In genomic region chrX:108735680-108736508, GRCh38 we compare ENCODE assay signal across 9 cellular contexts. TPM values are rescaled to one million over a fixed set of nuclear protein-coding genes. Genes with fewer than 3 reads are reported as not detected.
DNase-seq lines count a peak whose midpoint lies in the region; ATAC-seq, FAIRE-seq and TF ChIP-seq lines count a peak whose summit lies in the region.
"Had no signal": no experiment of that assay in that cellular context is flagged by ENCODE, and none has a peak within 500 bp of the region (broad histone marks: within the 10 kb centered on the region; RNA-seq: fewer than 3 reads in every experiment).

No MANE protein-coding gene starts in this region.

- intact Hi-C loops in left ventricle myocardium inferior (cut with micrococcal nuclease) = no loop called here

- ATAC-seq in GM19463 (IDR thresholded peaks at IDR 0.05; ENCODE audit: unreplicated experiment) = peak; percentile 21

- DNase-seq in NCI-H748 treated with DMSO at 0.1 percent for 48 hours (lab: John Stamatoyannopoulos, UW) (peak; percentile 22), left ventricle myocardium inferior (no peak), skeletal muscle cell (ENCODE audit: low read depth) (no peak), DMS153 (lab: John Stamatoyannopoulos, UW) (no peak), small intestine (no peak), HTR-8/SVneo (ENCODE audit: insufficient read length, low spot score) (no peak)
- no peak for DNase-seq in activated CD8-positive, alpha-beta memory T cell treated with anti-CD3 and anti-CD28 coated beads, Interleukin-2, amount 50 U/mL, for 48 hours
- DNase-seq: kidney glomerular epithelial cell had no signal

- no peak for TF ChIP-seq CTCF in left ventricle myocardium inferior (IDR thresholded peaks at IDR 0.05; ENCODE audit: borderline replicate concordance)

- peak overlapping the region; percentile 57 for H3K4me3 ChIP-seq in left ventricle myocardium inferior
- H3K4me3 ChIP-seq in skeletal muscle cell (ENCODE audit: low read depth, low read length) = peak overlapping the region; percentile 45
- H3K4me3 ChIP-seq in small intestine (ENCODE audit: low read depth in 1 of 2, low read length in 2 of 2) = no peak overlapping the region

- H3K27ac ChIP-seq in left ventricle myocardium inferior (replicated peaks) (no peak overlapping the region), small intestine (ENCODE audit: low read depth in 1 of 2, low read length in 1 of 2) (no peak overlapping the region)

- H3K36me3 ChIP-seq in left ventricle myocardium inferior (no peaks in the 10 kb centered on the region), small intestine (ENCODE audit: control insufficient read depth in 2 of 2, insufficient read depth in 2 of 2, low read length in 2 of 2) (no peaks in the 10 kb centered on the region)

- H3K4me1 ChIP-seq in left ventricle myocardium inferior (peaks cover 7% of the 10 kb centered on the region), small intestine (ENCODE audit: control insufficient read depth in 2 of 2, insufficient read depth in 1 of 2, low read depth in 1 of 2, low read length in 1 of 2) (no peaks in the 10 kb centered on the region)

- H3K27me3 ChIP-seq in left ventricle myocardium inferior (ENCODE audit: low read depth) = peaks cover 98% of the 10 kb centered on the region
- H3K27me3 ChIP-seq in small intestine (ENCODE audit: control insufficient read depth in 2 of 2, insufficient read depth in 2 of 2, low read length in 2 of 2) = peaks cover 0 to 10% of the 10 kb centered on the region in 2 donors

- H3K9me3 ChIP-seq in left ventricle myocardium inferior (replicated peaks) (no peaks in the 10 kb centered on the region), small intestine (ENCODE audit: control insufficient read depth, low read depth) (no peaks in the 10 kb centered on the region)

- no peak for FAIRE-seq in small intestine (lab: Jason Lieb, UNC)
- FAIRE-seq in HTR-8/SVneo (lab: Jason Lieb, UNC) = no peak

- WGBS in small intestine, 3 donors = 2 to 45% (median 10%) methylated on average over 71 to 81 of the region's 81 CpGs

RNA-seq across cellular contexts. Expression of gene IRS4, which starts 0.5 kb away (rescaled TPM):
- not detected for total RNA-seq in left ventricle myocardium inferior
- polyA plus RNA-seq in small intestine = not detected

Comparison
In these comparisons a context has a peak if more than half of its experiments do, and no peak if none do; other contexts are left out.
1. H3K4me3 ChIP-seq: peak in left ventricle myocardium inferior (single experiment) and skeletal muscle cell (single experiment); none in small intestine (0 of 2).